ENCODE assay signal across 20 cellular contexts in the genomic region with DNA sequence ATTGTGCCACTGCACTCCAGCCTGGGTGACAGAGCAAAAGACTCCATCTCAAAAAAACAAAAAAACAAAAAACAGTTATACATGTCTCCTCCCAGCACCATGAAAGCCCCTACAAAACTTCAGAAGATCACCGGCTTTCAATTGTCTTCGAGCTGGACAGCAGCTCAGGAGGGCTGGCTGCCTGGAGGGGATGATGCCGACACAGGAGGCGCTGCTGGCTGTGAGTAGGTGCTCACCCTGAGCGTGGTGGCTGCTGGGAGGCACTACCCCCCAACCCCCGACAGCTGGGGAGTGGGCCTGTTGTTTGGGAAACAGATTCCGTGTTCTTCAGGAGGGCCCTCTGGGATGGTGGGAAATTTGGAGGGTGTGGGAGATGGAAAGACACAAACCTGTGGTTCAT. TPM values are rescaled to one million over a fixed set of nuclear protein-coding genes. Genes with fewer than 3 reads are reported as not detected.
DNase-seq lines count a peak whose midpoint lies in the region; ATAC-seq, FAIRE-seq and TF ChIP-seq lines count a peak whose summit lies in the region.
"Had no signal": no experiment of that assay in that cellular context is flagged by ENCODE, and none has a peak within 500 bp of the region (broad histone marks: within the 10 kb centered on the region; RNA-seq: fewer than 3 reads in every experiment).

No MANE protein-coding gene starts in this region.

- POLR2A ChIA-PET in HepG2 (lab: Yijun Ruan, JAX) = no interaction called here

- H3K9me2 ChIP-seq in OCI-LY1 (ENCODE audit: low read depth, low read length) = no peaks in the 10 kb centered on the region

- peak overlapping the region; percentile 36 for H3K27ac Mint-ChIP-seq in chondrocyte (ENCODE audit: unreplicated experiment)
- H3K27ac Mint-ChIP-seq in stimulated activated effector memory CD8-positive, alpha-beta T cell treated with anti-CD3 and anti-CD28 coated beads, Interleukin-12 subunit alpha, Interleukin-12 subunit beta, amount 100 ng/mL, for 72 hours = peak overlapping the region; percentile 52

- TF ChIP-seq CTCF in HepG2 (CRISPR knock-in tag; IDR thresholded peaks at IDR 0.05) = no peak
- no peak for TF ChIP-seq CTCF in right lobe of liver (IDR thresholded peaks at IDR 0.05)
- peak; percentile 18; the same call in 1 of the 2 replicates for TF ChIP-seq CTCF in OCI-LY1 (IDR thresholded peaks at IDR 0.05; ENCODE audit: low read length)
- no peak for TF ChIP-seq CTCF in chondrocyte (IDR thresholded peaks at IDR 0.05)
- no peak for TF ChIP-seq CTCF in upper lobe of left lung (IDR thresholded peaks at IDR 0.05)

- H3K27me3 ChIP-seq in HepG2 (ENCODE audit: control insufficient read depth in 1 of 2, insufficient read depth in 2 of 2, low read length in 2 of 2) (no peaks in the 10 kb centered on the region), right lobe of liver (no peaks in the 10 kb centered on the region), OCI-LY1 (ENCODE audit: insufficient read depth, low read length) (no peaks in the 10 kb centered on the region), upper lobe of left lung (no peaks in the 10 kb centered on the region)

- H3K9me3 Mint-ChIP-seq in chondrocyte (ENCODE audit: low read depth) = no peaks in the 10 kb centered on the region
- H3K9me3 Mint-ChIP-seq in stimulated activated effector memory CD8-positive, alpha-beta T cell treated with anti-CD3 and anti-CD28 coated beads, Interleukin-12 subunit alpha, Interleukin-12 subunit beta, amount 100 ng/mL, for 72 hours = no peaks in the 10 kb centered on the region
- H3K9me3 Mint-ChIP-seq: CD4-positive, CD25-positive, alpha-beta regulatory T cell had no signal

- TF ChIP-seq POLR2A in HepG2 (IDR thresholded peaks at IDR 0.05; ENCODE audit: insufficient read depth in 1 of 2, low read depth in 2 of 2, low read length in 2 of 2) (no peak), right lobe of liver (IDR thresholded peaks at IDR 0.05) (no peak), upper lobe of left lung (IDR thresholded peaks at IDR 0.05) (no peak)

- no TSS peak for BruUV-seq in HepG2 (replicated peaks; lab: Mats Ljungman, UMichigan)

- H4K20me1 ChIP-seq in HepG2 (ENCODE audit: insufficient read depth, low read length) (no peaks in the 10 kb centered on the region), OCI-LY1 (ENCODE audit: insufficient read depth, low read length) (no peaks in the 10 kb centered on the region)

- H3K9ac ChIP-seq in HepG2 (ENCODE audit: insufficient read depth, low read depth, low read length) = no peak overlapping the region
- H3K9ac ChIP-seq in OCI-LY1 (ENCODE audit: low read length) = no peak overlapping the region
- H3K9ac ChIP-seq: BLaER1 treated with 17β-estradiol and CSF1 and Interleukin-3, amounts not matched to agents 10 nM and 100 nM had no signal

- TF ChIP-seq EP300 in HepG2 (IDR thresholded peaks at IDR 0.05; ENCODE audit: low read depth in 2 of 2, low read length in 2 of 2) (no peak), HepG2 (CRISPR knock-in tag; IDR thresholded peaks at IDR 0.05; ENCODE audit: borderline replicate concordance) (no peak), upper lobe of left lung (IDR thresholded peaks at IDR 0.05) (no peak)

- CTCF ChIA-PET in HepG2 (lab: Yijun Ruan, JAX; ENCODE audit: low intra/inter-chr PET ratio, low total read pairs) = no interaction called here

- H2AFZ ChIP-seq in HepG2 (ENCODE audit: low read length) (no peak overlapping the region), OCI-LY1 (ENCODE audit: low read length) (no peak overlapping the region)

- H3K36me3 Mint-ChIP-seq in chondrocyte (ENCODE audit: low read depth) = no peaks in the 10 kb centered on the region
- H3K36me3 Mint-ChIP-seq in stimulated activated effector memory CD8-positive, alpha-beta T cell treated with anti-CD3 and anti-CD28 coated beads, Interleukin-12 subunit alpha, Interleukin-12 subunit beta, amount 100 ng/mL, for 72 hours = no peaks in the 10 kb centered on the region
- H3K36me3 Mint-ChIP-seq: CD4-positive, CD25-positive, alpha-beta regulatory T cell had no signal

- no peak; the same call in 2 of the 3 replicates for ATAC-seq in HepG2
- ATAC-seq in right lobe of liver = no peak
- no peak for ATAC-seq in stimulated activated effector memory CD8-positive, alpha-beta T cell treated with anti-CD3 and anti-CD28 coated beads, Interleukin-12 subunit alpha, Interleukin-12 subunit beta, amount 100 ng/mL, for 72 hours
- no peak for ATAC-seq in upper lobe of left lung (ENCODE audit: low FRiP score in 2 of 2)
- ATAC-seq in GM21381 (IDR thresholded peaks at IDR 0.05; ENCODE audit: unreplicated experiment) = no peak
- ATAC-seq in GM18520 (IDR thresholded peaks at IDR 0.05; ENCODE audit: unreplicated experiment) = no peak
- ATAC-seq: HCT116 had no signal

- no peaks in the 10 kb centered on the region for H3K27me3 Mint-ChIP-seq in chondrocyte (ENCODE audit: low read depth)
- H3K27me3 Mint-ChIP-seq: CD4-positive, CD25-positive, alpha-beta regulatory T cell had no signal

- in situ Hi-C loops in HepG2 (cut with HindIII; ENCODE audit: extremely low pct_ligation_motif_present, low pct_unique_long_range_greater_than_20kb) = loop anchor here (5.0 kb wide), 1 partner anchor 35 kb away; no protein-coding TSS in a partner anchor

- H3K27ac ChIP-seq in HepG2 (ENCODE audit: extremely low read length, insufficient read depth, low read length) = no peak overlapping the region
- H3K27ac ChIP-seq in right lobe of liver = no peak overlapping the region
- no peak overlapping the region for H3K27ac ChIP-seq in OCI-LY1 (ENCODE audit: low read depth, low read length, poor library complexity, severe bottlenecking)
- no peak overlapping the region for H3K27ac ChIP-seq in upper lobe of left lung
- H3K27ac ChIP-seq: BLaER1 treated with 17β-estradiol and CSF1 and Interleukin-3, amounts not matched to agents 10 nM and 100 nM; HL-60 had no signal

- 27% methylated on average over 4 of the region's 7 CpGs for WGBS in HepG2 (ENCODE audit: low lambda C conversion rate)
- WGBS in right lobe of liver (ENCODE audit: insufficient coverage, low coverage, low lambda C conversion rate, missing lambda C conversion rate) = 68% methylated on average over 2 of the region's 7 CpGs
- 90 to 92% methylated on average over 7 of the region's 7 CpGs for WGBS in upper lobe of left lung, 2 donors

- peaks cover 32% of the 10 kb centered on the region for H3K4me1 Mint-ChIP-seq in chondrocyte (ENCODE audit: low read depth)
- peaks cover 55% of the 10 kb centered on the region for H3K4me1 Mint-ChIP-seq in stimulated activated effector memory CD8-positive, alpha-beta T cell treated with anti-CD3 and anti-CD28 coated beads, Interleukin-12 subunit alpha, Interleukin-12 subunit beta, amount 100 ng/mL, for 72 hours

- H3K36me3 ChIP-seq in HepG2 (replicated peaks in 1 of 2; ENCODE audit: control insufficient read depth in 1 of 2, insufficient read depth in 2 of 2, low read length in 2 of 2) (no peaks in the 10 kb centered on the region), right lobe of liver (no peaks in the 10 kb centered on the region), OCI-LY1 (ENCODE audit: insufficient read depth, low read length) (no peaks in the 10 kb centered on the region), upper lobe of left lung (no peaks in the 10 kb centered on the region)
- H3K36me3 ChIP-seq: BLaER1 treated with 17β-estradiol and CSF1 and Interleukin-3, amounts not matched to agents 10 nM and 100 nM had no signal

- H3K4me1 ChIP-seq in HepG2 (ENCODE audit: insufficient read depth, low read length) (peaks cover 32% of the 10 kb centered on the region), right lobe of liver (no peaks in the 10 kb centered on the region), OCI-LY1 (ENCODE audit: insufficient read depth, low read length, severe bottlenecking) (peaks cover 45% of the 10 kb centered on the region), upper lobe of left lung (peaks cover 0 to 19% (median 11%) of the 10 kb centered on the region in 4 donors)

- no peak for FAIRE-seq in HepG2 (lab: Jason Lieb, UNC)
- FAIRE-seq: G401.6, GM12891, GM19239 had no signal

- H3K79me2 ChIP-seq in HepG2 (ENCODE audit: insufficient read depth, low read length) (no peaks in the 10 kb centered on the region), OCI-LY1 (ENCODE audit: insufficient read depth, low read length) (no peaks in the 10 kb centered on the region)

- DNase-seq in HepG2 (ENCODE audit: low spot score) (no peak), right lobe of liver (no peak), chondrocyte (ENCODE audit: low spot score) (no peak), upper lobe of left lung (no peak)
- no peak for DNase-seq in stimulated activated effector memory CD8-positive, alpha-beta T cell treated with anti-CD3 and anti-CD28 coated beads, Interleukin-12 subunit alpha, Interleukin-12 subunit beta, amount 100 ng/mL, for 72 hours (ENCODE audit: low spot score in 2 of 2)
- DNase-seq: ACHN; Calu3; CD4-positive, CD25-positive, alpha-beta regulatory T cell; DMS 273 treated with DMSO at 0.1 percent for 48 hours had no signal

- H3K9me3 ChIP-seq in HepG2 (ENCODE audit: low read length) (no peaks in the 10 kb centered on the region), right lobe of liver (no peaks in the 10 kb centered on the region), OCI-LY1 (ENCODE audit: low read length) (no peaks in the 10 kb centered on the region), upper lobe of left lung (no peaks in the 10 kb centered on the region)
- H3K9me3 ChIP-seq: BLaER1 treated with 17β-estradiol and CSF1 and Interleukin-3, amounts not matched to agents 10 nM and 100 nM had no signal

- H3K4me2 ChIP-seq in HepG2 (ENCODE audit: low read depth, low read length) = peak overlapping the region; percentile 73; the same call in 1 of the 2 replicates
- H3K4me2 ChIP-seq in OCI-LY1 (ENCODE audit: low read length) = no peak overlapping the region; the same call in 1 of the 2 replicates

- no peaks in the 10 kb centered on the region for H3F3A ChIP-seq in OCI-LY1 (ENCODE audit: insufficient read depth, low read length)

- TF ChIP-seq RAD21 in HepG2 (CRISPR knock-in tag; IDR thresholded peaks at IDR 0.05) = no peak

- no peak overlapping the region for H3K4me3 Mint-ChIP-seq in chondrocyte (ENCODE audit: unreplicated experiment)
- H3K4me3 Mint-ChIP-seq in stimulated activated effector memory CD8-positive, alpha-beta T cell treated with anti-CD3 and anti-CD28 coated beads, Interleukin-12 subunit alpha, Interleukin-12 subunit beta, amount 100 ng/mL, for 72 hours = no peak overlapping the region

- intact Hi-C loops in HepG2 (cut with micrococcal nuclease; ENCODE audit: unreplicated experiment) = no loop called here
- intact Hi-C loops in right lobe of liver (cut with DNase I) = no loop called here

- H3K4me3 ChIP-seq in HepG2 (replicated peaks in 1 of 3; ENCODE audit: insufficient read depth in 1 of 3, low read depth in 2 of 3, low read length in 3 of 3) = 0 out of 6 replicates have a peak overlapping the region, but pooled peaks of 1 of the 3 experiments have one; percentile 4
- no peak overlapping the region for H3K4me3 ChIP-seq in right lobe of liver
- H3K4me3 ChIP-seq in OCI-LY1 (ENCODE audit: low read depth, low read length, poor library complexity, severe bottlenecking) = no peak overlapping the region
- H3K4me3 ChIP-seq in upper lobe of left lung = no peak overlapping the region
- H3K4me3 ChIP-seq: BLaER1 treated with 17β-estradiol and CSF1 and Interleukin-3, amounts not matched to agents 10 nM and 100 nM had no signal

RNA-seq across cellular contexts. Expression of gene ELF4, which starts 6.9 kb away (rescaled TPM):
- total RNA-seq in HepG2 (2016; rRNA removed; fragmentation: Illumina TruSeq; extraction: Trizol) (1.3 and 1.5 TPM in 2 replicates), right lobe of liver (1 to 10 TPM in 5 of 6 experiments, under 1 TPM in 1; 0.80 to 2.8 (median 1.6) TPM), chondrocyte (18.1 to 25.7 TPM (median 22.2 TPM) in 3 replicates), upper lobe of left lung (10 to 100 TPM; 13.6 to 31.0 (median 21.9) TPM)
- 0.35 and 1.0 TPM in 2 replicates for total RNA-seq in HepG2 (2016; cell fraction: cytosol; rRNA removed; fragmentation: Illumina TruSeq; extraction: Trizol; ENCODE audit: low read depth)
- 1.3 and 1.4 TPM in 2 replicates for total RNA-seq in HepG2 (2016; cell fraction: insoluble cytoplasmic fraction; rRNA removed; fragmentation: Illumina TruSeq; extraction: Trizol)
- total RNA-seq in HepG2 (2016; cell fraction: membrane; rRNA removed; fragmentation: Illumina TruSeq; extraction: Trizol) = 1.5 and 2.0 TPM in 2 replicates
- total RNA-seq in HepG2 (2016; cell fraction: nucleus; rRNA removed; fragmentation: Illumina TruSeq; extraction: Trizol) = 1.0 and 1.5 TPM in 2 replicates
- polyA plus RNA-seq in HepG2 (2011; rRNA removed) = 2.6 and 3.2 TPM in 2 replicates
- 2.6 and 2.7 TPM in 2 replicates for polyA plus RNA-seq in HepG2 (2011; cell fraction: cytosol; rRNA removed)
- 2.5 and 2.8 TPM in 2 replicates for polyA plus RNA-seq in HepG2 (2011; cell fraction: nucleus; rRNA removed)
- polyA plus RNA-seq in HepG2 (2012) = 3.9 and 4.2 TPM in 2 replicates
- 0.44 and 0.53 TPM in 2 replicates for polyA plus RNA-seq in HepG2 (2016; cell fraction: cytosol; fragmentation: Illumina TruSeq; extraction: Trizol; ENCODE audit: low read depth)
- polyA plus RNA-seq in HepG2 (2016; cell fraction: insoluble cytoplasmic fraction; fragmentation: Illumina TruSeq; extraction: Trizol; ENCODE audit: low read depth) = 1.6 and 1.9 TPM in 2 replicates
- 1.7 and 2.0 TPM in 2 replicates for polyA plus RNA-seq in HepG2 (2016; cell fraction: membrane; fragmentation: Illumina TruSeq; extraction: Trizol; ENCODE audit: low read depth)
- 1.9 and 2.0 TPM in 2 replicates for polyA plus RNA-seq in HepG2 (2016; cell fraction: nucleus; fragmentation: Illumina TruSeq; extraction: Trizol; ENCODE audit: insufficient read depth, low read depth)
- 10.0 and 60.2 TPM in 2 replicates for polyA minus RNA-seq in HepG2 (2011; rRNA and poly(A)+ RNA removed; ENCODE audit: low replicate concordance)
- polyA minus RNA-seq in HepG2 (2011; cell fraction: cytosol; rRNA and poly(A)+ RNA removed) = 3.6 and 4.7 TPM in 2 replicates
- polyA minus RNA-seq in HepG2 (2011; cell fraction: nucleus; rRNA and poly(A)+ RNA removed) = 1.4 and 1.6 TPM in 2 replicates

RNA-seq across cellular contexts. Expression of gene AIFM1, which starts 48.5 kb away (rescaled TPM):
- 46.9 and 69.3 TPM in 2 replicates for total RNA-seq in HepG2 (2016; rRNA removed; fragmentation: Illumina TruSeq; extraction: Trizol)
- 12.3 and 17.1 TPM in 2 replicates for total RNA-seq in HepG2 (2016; cell fraction: cytosol; rRNA removed; fragmentation: Illumina TruSeq; extraction: Trizol; ENCODE audit: low read depth)
- total RNA-seq in HepG2 (2016; cell fraction: insoluble cytoplasmic fraction; rRNA removed; fragmentation: Illumina TruSeq; extraction: Trizol) = 48.7 and 65.5 TPM in 2 replicates
- total RNA-seq in HepG2 (2016; cell fraction: membrane; rRNA removed; fragmentation: Illumina TruSeq; extraction: Trizol) = 23.7 and 29.4 TPM in 2 replicates
- 47.2 and 56.1 TPM in 2 replicates for total RNA-seq in HepG2 (2016; cell fraction: nucleus; rRNA removed; fragmentation: Illumina TruSeq; extraction: Trizol)
- polyA plus RNA-seq in HepG2 (2011; rRNA removed) = 35.0 and 42.8 TPM in 2 replicates
- 37.1 and 44.4 TPM in 2 replicates for polyA plus RNA-seq in HepG2 (2011; cell fraction: cytosol; rRNA removed)
- 11.8 and 14.9 TPM in 2 replicates for polyA plus RNA-seq in HepG2 (2011; cell fraction: nucleus; rRNA removed)
- 35.1 and 40.3 TPM in 2 replicates for polyA plus RNA-seq in HepG2 (2012)
- polyA plus RNA-seq in HepG2 (2016; cell fraction: cytosol; fragmentation: Illumina TruSeq; extraction: Trizol; ENCODE audit: low read depth) = 24.7 and 26.6 TPM in 2 replicates
- polyA plus RNA-seq in HepG2 (2016; cell fraction: insoluble cytoplasmic fraction; fragmentation: Illumina TruSeq; extraction: Trizol; ENCODE audit: low read depth) = 85.8 and 88.7 TPM in 2 replicates
- polyA plus RNA-seq in HepG2 (2016; cell fraction: membrane; fragmentation: Illumina TruSeq; extraction: Trizol; ENCODE audit: low read depth) = 26.3 and 31.8 TPM in 2 replicates
- 67.7 and 76.4 TPM in 2 replicates for polyA plus RNA-seq in HepG2 (2016; cell fraction: nucleus; fragmentation: Illumina TruSeq; extraction: Trizol; ENCODE audit: insufficient read depth, low read depth)
- 13.9 and 27.6 TPM in 2 replicates for polyA minus RNA-seq in HepG2 (2011; rRNA and poly(A)+ RNA removed; ENCODE audit: low replicate concordance)
- 21.3 and 25.6 TPM in 2 replicates for polyA minus RNA-seq in HepG2 (2011; cell fraction: cytosol; rRNA and poly(A)+ RNA removed)
- 11.3 and 13.1 TPM in 2 replicates for polyA minus RNA-seq in HepG2 (2011; cell fraction: nucleus; rRNA and poly(A)+ RNA removed)
- 10 to 100 TPM; 63.4 to 90.0 (median 76.7) TPM for total RNA-seq in right lobe of liver
- 29.2 to 30.9 TPM (median 30.2 TPM) in 3 replicates for total RNA-seq in chondrocyte
- total RNA-seq in upper lobe of left lung = 10 to 100 TPM; 14.1 to 29.5 (median 21.9) TPM

RNA-seq across cellular contexts. Expression of gene RAB33A, which starts 54.6 kb away (rescaled TPM):
- not detected in 2 replicates for total RNA-seq in HepG2 (2016; rRNA removed; fragmentation: Illumina TruSeq; extraction: Trizol)
- not detected in 2 replicates for total RNA-seq in HepG2 (2016; cell fraction: cytosol; rRNA removed; fragmentation: Illumina TruSeq; extraction: Trizol; ENCODE audit: low read depth)
- not detected in 2 replicates for total RNA-seq in HepG2 (2016; cell fraction: insoluble cytoplasmic fraction; rRNA removed; fragmentation: Illumina TruSeq; extraction: Trizol)
- total RNA-seq in HepG2 (2016; cell fraction: membrane; rRNA removed; fragmentation: Illumina TruSeq; extraction: Trizol) = not detected in 2 replicates
- total RNA-seq in HepG2 (2016; cell fraction: nucleus; rRNA removed; fragmentation: Illumina TruSeq; extraction: Trizol) = not detected in 2 replicates
- polyA plus RNA-seq in HepG2 (2011; rRNA removed) = 0.18 and 0.26 TPM in 2 replicates
- 0.24 and 0.42 TPM in 2 replicates for polyA plus RNA-seq in HepG2 (2011; cell fraction: cytosol; rRNA removed)
- 0.26 TPM in 1 of 2 replicates, not detected in the other for polyA plus RNA-seq in HepG2 (2011; cell fraction: nucleus; rRNA removed)
- not detected in 2 replicates for polyA plus RNA-seq in HepG2 (2012)
- polyA plus RNA-seq in HepG2 (2016; cell fraction: cytosol; fragmentation: Illumina TruSeq; extraction: Trizol; ENCODE audit: low read depth) = not detected in 2 replicates
- polyA plus RNA-seq in HepG2 (2016; cell fraction: insoluble cytoplasmic fraction; fragmentation: Illumina TruSeq; extraction: Trizol; ENCODE audit: low read depth) = not detected in 2 replicates
- not detected in 2 replicates for polyA plus RNA-seq in HepG2 (2016; cell fraction: membrane; fragmentation: Illumina TruSeq; extraction: Trizol; ENCODE audit: low read depth)
- not detected in 2 replicates for polyA plus RNA-seq in HepG2 (2016; cell fraction: nucleus; fragmentation: Illumina TruSeq; extraction: Trizol; ENCODE audit: insufficient read depth, low read depth)
- not detected in 2 replicates for polyA minus RNA-seq in HepG2 (2011; rRNA and poly(A)+ RNA removed; ENCODE audit: low replicate concordance)
- not detected in 2 replicates for polyA minus RNA-seq in HepG2 (2011; cell fraction: cytosol; rRNA and poly(A)+ RNA removed)
- 0.39 TPM in 1 of 2 replicates, not detected in the other for polyA minus RNA-seq in HepG2 (2011; cell fraction: nucleus; rRNA and poly(A)+ RNA removed)
- under 1 TPM in 5 of 6 experiments, not detected in 1; 0.20 to 0.81 (median 0.55) TPM for total RNA-seq in right lobe of liver
- total RNA-seq in chondrocyte = 3.2 to 16.7 TPM (median 16.7 TPM) in 3 replicates
- total RNA-seq in upper lobe of left lung = 1 to 10 TPM in 1 of 6 donors, under 1 TPM in 3, not detected in 2; 0.29 to 1.1 (median 0.75) TPM
- total RNA-seq: A172, Calu3, H4 had no signal
